ENCODE assay signal across 27 cellular contexts in the genomic region with DNA sequence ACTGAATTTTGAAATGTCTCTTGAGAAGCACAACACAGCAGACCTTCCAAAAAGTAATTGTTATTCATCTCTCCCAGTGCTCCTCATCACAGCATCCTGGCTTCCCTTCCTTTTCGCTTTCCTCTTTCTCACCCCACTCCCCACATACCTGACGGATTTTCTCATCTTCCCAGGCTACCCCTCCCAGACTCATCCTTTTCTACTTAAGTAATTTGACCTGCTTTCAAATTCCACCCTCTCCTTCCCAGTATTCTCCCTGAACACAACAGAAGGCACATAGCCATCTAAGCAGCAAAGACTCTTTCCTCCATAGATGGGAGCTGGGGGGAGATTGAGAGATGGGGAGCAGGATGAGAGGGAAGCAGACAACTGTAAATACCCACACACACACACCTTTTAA.
"Had no signal": no experiment of that assay in that cellular context is flagged by ENCODE, and none has a peak within 500 bp of the region (broad histone marks: within the 10 kb centered on the region; RNA-seq: fewer than 3 reads in every experiment).

No MANE protein-coding gene starts in this region.

- H3K27me3 ChIP-seq: brain microvascular endothelial cell, dorsolateral prefrontal cortex had no signal

- H3K36me3 ChIP-seq: brain microvascular endothelial cell had no signal

- ATAC-seq: activated CD4-positive, CD25-positive, alpha-beta regulatory T cell treated with anti-CD3 and anti-CD28 coated beads, Interleukin-2, amount 50 U/mL, for 24 hours; activated CD8-positive, alpha-beta T cell treated with anti-CD3 and anti-CD28 coated beads for 36 hours; esophagus mucosa had no signal

- H3K27ac ChIP-seq: brain microvascular endothelial cell, coronary artery, dorsolateral prefrontal cortex, VCaP had no signal

- DNase-seq: activated B cell treated with CpG ODN at 0.5 μM for 24 hours; activated CD4-positive, alpha-beta T cell treated with anti-CD3 and anti-CD28 coated beads for 48 hours; activated CD4-positive, alpha-beta T cell treated with anti-CD3 and anti-CD28 coated beads, Interleukin-2, amount 50 U/mL, for 1 hour; activated CD4-positive, alpha-beta T cell treated with anti-CD3 and anti-CD28 coated beads, Interleukin-2, amount 50 U/mL, for 48 hours; activated CD8-positive, alpha-beta memory T cell treated with anti-CD3 and anti-CD28 coated beads for 24 hours; activated CD8-positive, alpha-beta T cell treated with anti-CD3 and anti-CD28 coated beads for 36 hours; activated effector memory CD4-positive, alpha-beta T cell treated with anti-CD3 and anti-CD28 coated beads, Interleukin-2, amount 50 U/mL, for 16 hours; activated naive CD4-positive, alpha-beta T cell treated with anti-CD3 and anti-CD28 coated beads, Interleukin-2, amount 50 U/mL, for 16 hours; activated T-cell treated with anti-CD3 and anti-CD28 coated beads, Interleukin-2, amount 50 U/mL, for 1 hour; activated T-cell treated with anti-CD3 and anti-CD28 coated beads, Interleukin-2, amount 50 U/mL, for 48 hours; amniotic stem cell; anterior cingulate cortex; brain microvascular endothelial cell; dorsolateral prefrontal cortex; effector memory CD4-positive, alpha-beta T cell; endodermal cell; foreskin fibroblast; head of caudate nucleus; T-helper 2 cell had no signal

- FAIRE-seq: astrocyte, bronchial epithelial cell, frontal cortex, TTC549 had no signal

- H3K4me3 ChIP-seq: coronary artery, dorsolateral prefrontal cortex had no signal
